ENCODE assay signal across 8 cellular contexts in the genomic region with DNA sequence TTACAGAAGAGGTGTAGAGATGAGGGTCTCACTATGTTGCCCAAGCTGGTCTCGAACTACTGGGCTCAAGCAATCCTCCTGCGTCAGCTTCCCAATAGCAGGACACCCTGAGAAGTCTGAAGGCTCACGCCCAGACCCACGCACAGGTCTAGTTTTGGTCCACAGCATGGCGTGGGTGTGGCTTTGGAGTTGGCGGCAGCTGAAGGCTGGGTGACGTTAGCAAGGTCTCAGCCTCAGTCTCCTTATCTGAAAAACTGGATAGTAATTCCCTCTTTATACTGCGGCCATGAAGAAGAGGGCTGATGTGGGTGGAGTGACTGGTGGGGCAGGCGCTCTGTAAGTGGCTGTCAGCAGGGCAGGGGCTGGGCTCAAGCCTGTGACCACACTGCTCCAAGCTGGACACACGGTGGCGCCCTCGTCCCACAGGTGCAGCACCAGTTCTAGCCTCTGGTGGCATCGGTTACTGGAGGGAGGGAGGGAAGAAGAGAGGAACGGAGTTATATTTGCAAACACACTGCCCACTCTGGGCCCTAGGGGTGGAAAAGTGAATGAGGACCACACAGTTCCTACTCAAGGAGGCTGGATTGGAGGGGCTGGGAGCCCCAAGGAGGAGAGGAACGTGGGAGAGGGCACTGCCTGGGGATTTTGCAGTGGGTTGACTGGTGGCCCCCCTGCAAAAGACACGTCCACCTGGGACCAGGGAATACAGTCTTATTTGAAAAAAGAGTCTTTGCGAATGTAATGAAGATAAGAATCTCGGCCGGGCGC. TPM values are rescaled to one million over a fixed set of nuclear protein-coding genes. Genes with fewer than 3 reads are reported as not detected.
DNase-seq lines count a peak whose midpoint lies in the region; ATAC-seq, FAIRE-seq and TF ChIP-seq lines count a peak whose summit lies in the region.

No MANE protein-coding gene starts in this region.

- H2AFZ ChIP-seq in mammary epithelial cell (ENCODE audit: low read depth, low read length) (peak overlapping the region; percentile 75), keratinocyte (ENCODE audit: control insufficient read depth, low read length) (peak overlapping the region; percentile 90)

- H3K9me3 ChIP-seq in mammary epithelial cell (replicated peaks; ENCODE audit: insufficient read depth, low read length): no peaks in the 10 kb centered on the region
- no peaks in the 10 kb centered on the region for H3K9me3 ChIP-seq in keratinocyte (ENCODE audit: control insufficient read depth, low read depth, low read length)

- DNase-seq in A172 (ENCODE audit: low spot score) (peak; percentile 82), GM18507 (ENCODE audit: extremely low spot score, insufficient read length, low read depth) (peak; percentile 87), NCI-H345 treated with DMSO at 0.1 percent for 48 hours (lab: John Stamatoyannopoulos, UW; ENCODE audit: unreplicated experiment) (peak; percentile 31), activated B cell treated with CpG ODN at 0.5 μM for 24 hours (peak; percentile 81), mammary epithelial cell (peak; percentile 90), keratinocyte (ENCODE audit: low read depth, low spot score) (no peak)
- DNase-seq in stimulated activated CD4-positive, alpha-beta T cell treated with anti-CD3 and anti-CD28 coated beads, Interleukin-15, amount 100 ng/mL, for 48 hours (ENCODE audit: low read depth in 2 of 2): peak; percentile 86 to 92

- peaks cover 21% of the 10 kb centered on the region for H3K27me3 Mint-ChIP-seq in activated B cell treated with CpG ODN at 0.5 μM for 24 hours

- intact Hi-C loops in activated B cell treated with CpG ODN at 0.5 μM for 24 hours (cut with micrococcal nuclease) (loop anchor here (1.0 to 2.0 kb wide), 3 partner anchors 29 to 324 kb away; no protein-coding TSS in a partner anchor), mammary epithelial cell (cut with micrococcal nuclease) (loop anchor here (1.0 to 5.0 kb wide), 6 partner anchors 25 to 254 kb away; partner anchors contain the start of gene GGA1)

- H3K9ac ChIP-seq in mammary epithelial cell (ENCODE audit: insufficient read depth, low read length) (peak overlapping the region; percentile 44), keratinocyte (ENCODE audit: control insufficient read depth, extremely low read depth, insufficient read depth, low read length) (peak overlapping the region; percentile 53)

- H3K9me1 ChIP-seq in keratinocyte (ENCODE audit: control insufficient read depth, extremely low read depth, insufficient read depth, low read length): no peaks in the 10 kb centered on the region

- 15% methylated on average over 16 of the region's 20 CpGs for WGBS in mammary epithelial cell (ENCODE audit: low coverage, missing lambda C conversion rate)

- no peaks in the 10 kb centered on the region for H4K20me1 ChIP-seq in mammary epithelial cell (ENCODE audit: insufficient read depth, low read length)
- no peaks in the 10 kb centered on the region for H4K20me1 ChIP-seq in keratinocyte (ENCODE audit: control insufficient read depth, extremely low read depth, insufficient read depth, low read length)

- POLR2A ChIA-PET in activated B cell treated with CpG ODN at 0.5 μM for 24 hours (lab: Charles Lee): interaction anchor here (0.7 to 2.4 kb wide), 4 partner anchors 28 to 296 kb away, joined by 3 to 22 read pairs (median 6); no protein-coding TSS in a partner anchor

- peak overlapping the region; percentile 41 for H3K27ac Mint-ChIP-seq in activated B cell treated with CpG ODN at 0.5 μM for 24 hours

- no peaks in the 10 kb centered on the region for H3K79me2 ChIP-seq in mammary epithelial cell (ENCODE audit: insufficient read depth, low read length)
- H3K79me2 ChIP-seq in keratinocyte (ENCODE audit: control insufficient read depth, insufficient read depth, low read length): no peaks in the 10 kb centered on the region

- BruUV-seq in mammary epithelial cell (replicated peaks; lab: Mats Ljungman, UMichigan): no TSS peak

- no peaks in the 10 kb centered on the region for H3K9me3 Mint-ChIP-seq in activated B cell treated with CpG ODN at 0.5 μM for 24 hours

- H3K4me3 ChIP-seq in mammary epithelial cell (replicated peaks in 1 of 3; ENCODE audit: insufficient read depth in 1 of 3, low read depth in 2 of 3, low read length in 3 of 3): peak overlapping the region in 1 of 3 experiments; percentile 5
- H3K4me3 ChIP-seq in keratinocyte (ENCODE audit: control insufficient read depth in 2 of 3, extremely low read depth in 1 of 3, insufficient read depth in 2 of 3, low read depth in 1 of 3, low read length in 3 of 3): peak overlapping the region in 1 of 3 experiments; percentile 23

- FAIRE-seq in GM18507 (lab: Jason Lieb, UNC): peak; percentile 96
- peak; percentile 93 for FAIRE-seq in keratinocyte (lab: Jason Lieb, UNC)

- H3K4me1 ChIP-seq in mammary epithelial cell (ENCODE audit: insufficient read depth, low read length) (peaks cover 37% of the 10 kb centered on the region), keratinocyte (ENCODE audit: control insufficient read depth, extremely low read depth, insufficient read depth, low read length) (peaks cover 38% of the 10 kb centered on the region)

- H3K4me2 ChIP-seq in mammary epithelial cell (ENCODE audit: insufficient read depth, low read depth, low read length) (peak overlapping the region; percentile 40), keratinocyte (ENCODE audit: control insufficient read depth, extremely low read depth, insufficient read depth, low read depth, low read length) (peak overlapping the region; percentile 69)

- peak; percentile 71 for ATAC-seq in HG03097 (IDR thresholded peaks at IDR 0.05; ENCODE audit: low FRiP score, unreplicated experiment)
- peak; percentile 100 for ATAC-seq in activated B cell treated with CpG ODN at 0.5 μM for 24 hours (ENCODE audit: low read depth)

- H3K27me3 ChIP-seq in mammary epithelial cell (ENCODE audit: insufficient read depth, low read length): no peaks in the 10 kb centered on the region
- no peaks in the 10 kb centered on the region for H3K27me3 ChIP-seq in keratinocyte (ENCODE audit: control insufficient read depth, extremely low read depth, insufficient read depth, low read length)

- H3K36me3 ChIP-seq in mammary epithelial cell (ENCODE audit: insufficient read depth, low read length) (no peaks in the 10 kb centered on the region), keratinocyte (ENCODE audit: control insufficient read depth in 2 of 2, extremely low read depth in 1 of 2, insufficient read depth in 2 of 2, low read length in 2 of 2) (no peaks in the 10 kb centered on the region)

- H3K27ac ChIP-seq in mammary epithelial cell (ENCODE audit: insufficient read depth, low read depth, low read length) (peak overlapping the region; percentile 26), keratinocyte (ENCODE audit: control insufficient read depth, insufficient read depth, low read length) (peak overlapping the region; percentile 17)

- no peaks in the 10 kb centered on the region for H3K36me3 Mint-ChIP-seq in activated B cell treated with CpG ODN at 0.5 μM for 24 hours (ENCODE audit: low read depth)

- in situ Hi-C loops in mammary epithelial cell (cut with MboI; ENCODE audit: low sequenced_read_pairs in 2 of 2): no loop called here

- dilution Hi-C loops in mammary epithelial cell (cut with HindIII; ENCODE audit: low sequenced_read_pairs): no loop called here
- dilution Hi-C loops in keratinocyte (cut with MboI; ENCODE audit: extremely low pct_ligation_motif_present, low sequenced_read_pairs): no loop called here

- H3K4me1 Mint-ChIP-seq in activated B cell treated with CpG ODN at 0.5 μM for 24 hours: peaks cover 28% of the 10 kb centered on the region

- CTCF ChIA-PET in activated B cell treated with CpG ODN at 0.5 μM for 24 hours (lab: Charles Lee) (interaction anchor here (1.6 to 15.2 kb wide), 4 partner anchors 11 to 54 kb away, joined by 3 to 255 read pairs (median 18); partner anchors contain the start of gene CDC42EP1), mammary epithelial cell (lab: Charles Lee; ENCODE audit: low non-redundant PET) (interaction anchor here (2.1 kb wide), 1 partner anchor 54 kb away, joined by 15 read pairs; no protein-coding TSS in a partner anchor)

- peak; percentile 74 for TF ChIP-seq CTCF in activated B cell treated with CpG ODN at 0.5 μM for 24 hours (IDR thresholded peaks at IDR 0.05)
- TF ChIP-seq CTCF in mammary epithelial cell (conservative IDR thresholded peaks at IDR 0.05 in 1 of 2, IDR thresholded peaks at IDR 0.05 in 1 of 2; ENCODE audit: extremely low read depth in 1 of 2, insufficient read depth in 1 of 2, low read depth in 1 of 2, low read length in 2 of 2): peak; percentile 95 to 96
- peak; percentile 93 to 100 (median 99) for TF ChIP-seq CTCF in keratinocyte (optimal IDR thresholded peaks at IDR 0.05 in 1 of 3, IDR thresholded peaks at IDR 0.05 in 1 of 3, conservative IDR thresholded peaks at IDR 0.05 in 1 of 3; ENCODE audit: extremely low read depth in 1 of 3, insufficient read depth in 2 of 3, low read length in 3 of 3)

- H3K4me3 Mint-ChIP-seq in activated B cell treated with CpG ODN at 0.5 μM for 24 hours: peak overlapping the region; percentile 24

RNA-seq across cellular contexts. Expression of gene CARD10, which starts 19.6 kb away (rescaled TPM):
- 20.4 and 41.0 TPM in 2 replicates for total RNA-seq in A172 (2014; rRNA removed; shearing (Covaris generic))
- total RNA-seq in activated B cell treated with CpG ODN at 0.5 μM for 24 hours (not detected in 2 replicates), mammary epithelial cell (100 to 1,000 TPM in 1 of 2 donors, 10 to 100 TPM in 1; 62.0 to 152 TPM)
- polyA plus RNA-seq in mammary epithelial cell (71.0 TPM), keratinocyte (32.2 to 50.8 TPM (median 40.1 TPM) in 3 replicates)
- polyA minus RNA-seq in mammary epithelial cell (118 TPM), keratinocyte (59.5 to 125 TPM (median 69.7 TPM) in 3 replicates)
- 13.2 TPM for polyA plus RNA-seq in keratinocyte (2011; ENCODE audit: low read depth)
- 26.8 and 49.6 TPM in 2 replicates for polyA plus RNA-seq in keratinocyte (2011; cell fraction: cytosol; rRNA removed)
- 58.9 and 89.7 TPM in 2 replicates for polyA plus RNA-seq in keratinocyte (2011; cell fraction: nucleus; rRNA removed)
- polyA plus RNA-seq in keratinocyte (2012; ENCODE audit: low replicate concordance): 22.8 and 71.2 TPM in 2 replicates
- 127 TPM for polyA minus RNA-seq in keratinocyte (2011; cell fraction: cytosol; rRNA and poly(A)+ RNA removed)
- polyA minus RNA-seq in keratinocyte (2011; cell fraction: nucleus; rRNA and poly(A)+ RNA removed): 55.1 and 62.4 TPM in 2 replicates

RNA-seq across cellular contexts. Expression of gene CDC42EP1, which starts 21.5 kb away (rescaled TPM):
- 18.2 and 23.0 TPM in 2 replicates for total RNA-seq in A172 (2014; rRNA removed; shearing (Covaris generic))
- total RNA-seq in activated B cell treated with CpG ODN at 0.5 μM for 24 hours: not detected in 2 replicates
- 10 to 100 TPM; 17.5 to 98.4 TPM for total RNA-seq in mammary epithelial cell
- 12.7 TPM for polyA plus RNA-seq in mammary epithelial cell
- polyA minus RNA-seq in mammary epithelial cell: 32.2 TPM
- 10.5 to 18.4 TPM (median 13.5 TPM) in 3 replicates for polyA plus RNA-seq in keratinocyte
- 6.4 TPM for polyA plus RNA-seq in keratinocyte (2011; ENCODE audit: low read depth)
- polyA plus RNA-seq in keratinocyte (2011; cell fraction: cytosol; rRNA removed): 11.7 and 31.5 TPM in 2 replicates
- 16.0 and 26.2 TPM in 2 replicates for polyA plus RNA-seq in keratinocyte (2011; cell fraction: nucleus; rRNA removed)
- 41.6 and 60.2 TPM in 2 replicates for polyA plus RNA-seq in keratinocyte (2012; ENCODE audit: low replicate concordance)
- polyA minus RNA-seq in keratinocyte: 7.8 to 54.4 TPM (median 10.1 TPM) in 3 replicates
- 45.7 TPM for polyA minus RNA-seq in keratinocyte (2011; cell fraction: cytosol; rRNA and poly(A)+ RNA removed)
- 16.0 and 17.5 TPM in 2 replicates for polyA minus RNA-seq in keratinocyte (2011; cell fraction: nucleus; rRNA and poly(A)+ RNA removed)

RNA-seq across cellular contexts. Expression of gene LGALS2, which starts 41.1 kb away (rescaled TPM):
- total RNA-seq in A172 (2014; rRNA removed; shearing (Covaris generic)): not detected in 2 replicates
- total RNA-seq in activated B cell treated with CpG ODN at 0.5 μM for 24 hours: not detected in 2 replicates
- total RNA-seq in mammary epithelial cell: not detected
- not detected for polyA plus RNA-seq in mammary epithelial cell
- polyA minus RNA-seq in mammary epithelial cell: not detected
- polyA plus RNA-seq in keratinocyte: not detected in 3 replicates
- not detected for polyA plus RNA-seq in keratinocyte (2011; ENCODE audit: low read depth)
- polyA plus RNA-seq in keratinocyte (2011; cell fraction: cytosol; rRNA removed): not detected in 2 replicates
- not detected in 2 replicates for polyA plus RNA-seq in keratinocyte (2011; cell fraction: nucleus; rRNA removed)
- not detected in 2 replicates for polyA plus RNA-seq in keratinocyte (2012; ENCODE audit: low replicate concordance)
- not detected in 3 replicates for polyA minus RNA-seq in keratinocyte
- not detected for polyA minus RNA-seq in keratinocyte (2011; cell fraction: cytosol; rRNA and poly(A)+ RNA removed)
- polyA minus RNA-seq in keratinocyte (2011; cell fraction: nucleus; rRNA and poly(A)+ RNA removed): not detected in 2 replicates

RNA-seq across cellular contexts. Expression of gene MFNG, which starts 52.6 kb away (rescaled TPM):
- 0.86 and 0.95 TPM in 2 replicates for total RNA-seq in A172 (2014; rRNA removed; shearing (Covaris generic))
- total RNA-seq in activated B cell treated with CpG ODN at 0.5 μM for 24 hours (86.1 and 90.6 TPM in 2 replicates), mammary epithelial cell (10 to 100 TPM in 1 of 2 donors, 1 to 10 TPM in 1; 3.5 to 48.9 TPM)
- polyA plus RNA-seq in mammary epithelial cell (6.0 TPM), keratinocyte (4.1 to 5.9 TPM (median 5.8 TPM) in 3 replicates)
- polyA minus RNA-seq in mammary epithelial cell (not detected), keratinocyte (4.7 to 7.7 TPM (median 4.8 TPM) in 3 replicates)
- polyA plus RNA-seq in keratinocyte (2011; ENCODE audit: low read depth): 2.5 TPM
- polyA plus RNA-seq in keratinocyte (2011; cell fraction: cytosol; rRNA removed): 1.1 and 2.0 TPM in 2 replicates
- polyA plus RNA-seq in keratinocyte (2011; cell fraction: nucleus; rRNA removed): 31.3 and 35.6 TPM in 2 replicates
- 3.8 and 3.9 TPM in 2 replicates for polyA plus RNA-seq in keratinocyte (2012; ENCODE audit: low replicate concordance)
- polyA minus RNA-seq in keratinocyte (2011; cell fraction: cytosol; rRNA and poly(A)+ RNA removed): 1.5 TPM
- polyA minus RNA-seq in keratinocyte (2011; cell fraction: nucleus; rRNA and poly(A)+ RNA removed): 8.4 and 12.4 TPM in 2 replicates

Comparison
In these comparisons a context has a peak if more than half of its experiments do, and no peak if none do; other contexts are left out.
1. RNA of gene CARD10, which starts 19.6 kb away (total RNA-seq): 62.0 to 152 TPM in mammary epithelial cell and 20.4 to 41.0 TPM in A172; not detected in activated B cell treated with CpG ODN at 0.5 μM for 24 hours; every median in the first group is over 10 times any median in the second.
2. RNA of gene CDC42EP1, which starts 21.5 kb away (total RNA-seq): 17.5 to 98.4 TPM in mammary epithelial cell and 18.2 to 23.0 TPM in A172; not detected in activated B cell treated with CpG ODN at 0.5 μM for 24 hours; every median in the first group is over 10 times any median in the second.
3. Peak in every context shown above with its lines, with median percentiles within 50 percentile points of each other: CTCF ChIP-seq.